8 cellular contexts compared by ENCODE assay signal in the genomic region with DNA sequence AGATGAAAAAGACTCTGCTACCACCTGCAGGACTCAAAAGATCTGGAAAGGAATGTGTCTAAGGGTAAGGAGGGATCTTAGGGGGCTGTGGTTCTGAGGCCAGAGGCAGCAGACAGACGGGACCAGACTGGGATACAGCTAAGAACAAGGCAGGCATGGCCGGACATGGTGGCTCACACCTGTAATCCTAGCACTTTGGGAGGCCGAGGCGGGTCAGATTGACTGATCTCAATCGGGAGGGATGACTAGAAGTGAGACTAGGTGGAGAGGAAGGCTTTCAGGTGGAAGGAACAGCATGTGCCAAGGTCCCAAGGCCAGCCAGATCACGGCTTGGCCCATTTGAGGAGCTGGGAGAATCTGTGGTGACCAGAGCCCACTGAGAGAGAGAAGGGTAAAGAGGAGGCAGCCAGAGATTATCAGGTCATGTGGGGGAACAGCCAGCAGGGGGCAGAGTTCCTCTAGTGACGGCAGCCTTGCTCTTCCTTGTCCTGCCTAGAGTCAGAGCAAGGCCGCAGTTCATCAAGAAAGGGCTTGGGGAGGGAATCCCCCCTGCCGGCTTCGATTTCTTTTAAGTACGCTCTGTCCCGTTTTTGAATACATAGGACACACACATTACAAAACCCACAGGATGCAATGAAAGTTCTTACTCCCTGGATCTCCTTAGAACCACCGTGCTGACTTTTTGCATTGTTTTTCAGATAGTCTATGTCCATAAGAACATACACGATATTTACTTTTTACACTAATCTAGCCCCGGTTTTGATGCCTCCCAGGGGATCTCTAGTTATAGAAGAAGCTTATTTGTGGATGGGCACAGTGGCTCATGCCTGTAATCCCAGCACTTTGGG. TPM values are rescaled to one million over a fixed set of nuclear protein-coding genes. Genes with fewer than 3 reads are reported as not detected.
A peak's percentile ranks its signal among the peaks of the same experiment; 100 is the strongest.
DNase-seq lines count a peak whose midpoint lies in the region; ATAC-seq and TF ChIP-seq lines count a peak whose summit lies in the region.

No MANE protein-coding gene starts in this region.

- H3K27me3 ChIP-seq in H7 (ENCODE audit: control insufficient read depth, insufficient read depth, low read length) (peaks cover 18% of the 10 kb centered on the region), mammary epithelial cell (ENCODE audit: insufficient read depth, low read length) (no peaks in the 10 kb centered on the region)

- CTCF ChIA-PET in activated B cell treated with CpG ODN at 0.5 μM for 24 hours (lab: Charles Lee) (interaction anchor here (1.0 to 10.3 kb wide), 5 partner anchors 72 to 124 kb away, joined by 3 to 216 read pairs (median 3); partner anchors contain the start of gene WDR38), mammary epithelial cell (lab: Charles Lee; ENCODE audit: low non-redundant PET) (interaction anchor here (1.0 kb wide), 1 partner anchor 79 kb away, joined by 7 read pairs; the partner anchor contains the start of gene WDR38)

- peaks cover 24% of the 10 kb centered on the region for H3K4me1 ChIP-seq in mammary epithelial cell (ENCODE audit: insufficient read depth, low read length)

- intact Hi-C loops in CD14-positive monocyte (cut with micrococcal nuclease) (loop anchor here (1.0 to 10.0 kb wide), 5 partner anchors 79 to 370 kb away; partner anchors contain the start of genes GOLGA1 (in 2 of the 2), SCAI (in 2 of the 2) and WDR38 (in 1 of the 2)), activated B cell treated with CpG ODN at 0.5 μM for 24 hours (cut with micrococcal nuclease) (loop anchor here (1.0 to 5.0 kb wide), 5 partner anchors 26 to 600 kb away; partner anchors contain the start of gene WDR38), mammary epithelial cell (cut with micrococcal nuclease) (loop anchor here (1.0 to 5.0 kb wide), 5 partner anchors 44 to 168 kb away; partner anchors contain the start of genes GOLGA1 and WDR38), left colon (cut with DNase I, micrococcal nuclease) (loop anchor here (2.0 to 5.0 kb wide), 2 partner anchors 78 kb away; partner anchors contain the start of gene WDR38 (in 2 of the 2))

- H3K4me3 ChIP-seq in H7 (ENCODE audit: insufficient read depth, low read depth, low read length) (no peak overlapping the region), mammary epithelial cell (replicated peaks in 1 of 3; ENCODE audit: insufficient read depth in 1 of 3, low read depth in 2 of 3, low read length in 3 of 3) (no peak overlapping the region)

- no peaks in the 10 kb centered on the region for H3K36me3 ChIP-seq in H7 (replicated peaks; ENCODE audit: control insufficient read depth, insufficient read depth, low read length)
- H3K36me3 ChIP-seq in mammary epithelial cell (ENCODE audit: insufficient read depth, low read length): no peaks in the 10 kb centered on the region

- DNase-seq in CD14-positive monocyte (ENCODE audit: low spot score): peak; percentile 82
- peak; percentile 89 for DNase-seq in H7
- peak; percentile 71 for DNase-seq in NCI-H2196 treated with DMSO at 0.1 percent for 48 hours (lab: John Stamatoyannopoulos, UW; ENCODE audit: unreplicated experiment)
- DNase-seq in activated B cell treated with CpG ODN at 0.5 μM for 24 hours: peak; percentile 74
- DNase-seq in mammary epithelial cell: peak; percentile 61
- peak; percentile 70 to 90 for DNase-seq in left colon
- peak; percentile 91 to 92 for DNase-seq in stimulated activated CD4-positive, alpha-beta T cell treated with anti-CD3 and anti-CD28 coated beads, Interleukin-2, amount 100 ng/mL, for 24 hours

- H3K36me3 Mint-ChIP-seq in CD14-positive monocyte (peaks cover 0 to 9% of the 10 kb centered on the region in 2 donors), activated B cell treated with CpG ODN at 0.5 μM for 24 hours (ENCODE audit: low read depth) (peaks cover 6% of the 10 kb centered on the region)

- no peak overlapping the region for H3K27ac ChIP-seq in mammary epithelial cell (ENCODE audit: insufficient read depth, low read depth, low read length)

- ATAC-seq in activated B cell treated with CpG ODN at 0.5 μM for 24 hours (ENCODE audit: low read depth) (peak; percentile 20), left colon (no peak), GM18907 (IDR thresholded peaks at IDR 0.05; ENCODE audit: unreplicated experiment) (no peak)

- H3K4me2 ChIP-seq in mammary epithelial cell (ENCODE audit: insufficient read depth, low read depth, low read length): no peak overlapping the region

- dilution Hi-C loops in mammary epithelial cell (cut with HindIII; ENCODE audit: low sequenced_read_pairs): loop anchor here (5.0 to 10.0 kb wide), 2 partner anchors 78 to 600 kb away; partner anchors contain the start of gene WDR38

- no peak overlapping the region for H3K9ac ChIP-seq in mammary epithelial cell (ENCODE audit: insufficient read depth, low read length)

- H3K27me3 Mint-ChIP-seq in CD14-positive monocyte (ENCODE audit: low read depth in 3 of 3): peaks cover 18 to 40% (median 24%) of the 10 kb centered on the region in 3 donors
- H3K27me3 Mint-ChIP-seq in activated B cell treated with CpG ODN at 0.5 μM for 24 hours: peaks cover 24% of the 10 kb centered on the region

- H3K79me2 ChIP-seq in mammary epithelial cell (ENCODE audit: insufficient read depth, low read length): peaks cover 15% of the 10 kb centered on the region

- H3K9me3 Mint-ChIP-seq in CD14-positive monocyte (peaks cover 0 to 3% (median 0%) of the 10 kb centered on the region in 7 donors), activated B cell treated with CpG ODN at 0.5 μM for 24 hours (no peaks in the 10 kb centered on the region)

- no peaks in the 10 kb centered on the region for H3K9me3 ChIP-seq in mammary epithelial cell (replicated peaks; ENCODE audit: insufficient read depth, low read length)

- POLR2A ChIA-PET in activated B cell treated with CpG ODN at 0.5 μM for 24 hours (lab: Charles Lee): no interaction called here

- no TSS peak for BruUV-seq in mammary epithelial cell (replicated peaks; lab: Mats Ljungman, UMichigan)

- WGBS in mammary epithelial cell (ENCODE audit: low coverage, missing lambda C conversion rate): 26% methylated on average over 11 of the region's 15 CpGs

- no peak overlapping the region for H2AFZ ChIP-seq in mammary epithelial cell (ENCODE audit: low read depth, low read length)

- no peaks in the 10 kb centered on the region for H4K20me1 ChIP-seq in mammary epithelial cell (ENCODE audit: insufficient read depth, low read length)

- H3K27ac Mint-ChIP-seq in CD14-positive monocyte (peak overlapping the region in 4 of 7 donors; percentile 38 to 87 (median 68)), activated B cell treated with CpG ODN at 0.5 μM for 24 hours (peak overlapping the region; percentile 56)

- TF ChIP-seq CTCF in CD14-positive monocyte (IDR thresholded peaks at IDR 0.05) (peak; percentile 91), activated B cell treated with CpG ODN at 0.5 μM for 24 hours (IDR thresholded peaks at IDR 0.05) (no peak), mammary epithelial cell (conservative IDR thresholded peaks at IDR 0.05 in 1 of 2, IDR thresholded peaks at IDR 0.05 in 1 of 2; ENCODE audit: extremely low read depth in 1 of 2, insufficient read depth in 1 of 2, low read depth in 1 of 2, low read length in 2 of 2) (peak; percentile 84 to 88)

- H3K4me1 Mint-ChIP-seq in CD14-positive monocyte: peaks cover 53% of the 10 kb centered on the region
- H3K4me1 Mint-ChIP-seq in activated B cell treated with CpG ODN at 0.5 μM for 24 hours: peaks cover 38% of the 10 kb centered on the region

- H3K4me3 Mint-ChIP-seq in CD14-positive monocyte (peak overlapping the region; percentile 34 to 35), activated B cell treated with CpG ODN at 0.5 μM for 24 hours (peak overlapping the region; percentile 28)

- in situ Hi-C loops in mammary epithelial cell (cut with MboI; ENCODE audit: low sequenced_read_pairs in 2 of 2): loop anchor here (5.0 to 10.0 kb wide), 3 partner anchors 78 to 600 kb away; partner anchors contain the start of genes WDR38 (in 2 of the 2) and SCAI (in 1 of the 2)

RNA-seq across cellular contexts. Expression of gene OLFML2A, which starts 2.6 kb away (rescaled TPM):
- under 1 TPM in 1 of 2 donors, not detected in 1; 0.03 TPM for polyA plus RNA-seq in CD14-positive monocyte
- total RNA-seq in H7 (2014; rRNA removed; shearing (Covaris generic)): 5.6 and 7.4 TPM in 2 replicates
- 0.73 and 0.78 TPM in 2 replicates for total RNA-seq in activated B cell treated with CpG ODN at 0.5 μM for 24 hours
- total RNA-seq in mammary epithelial cell: 1 to 10 TPM; 4.2 to 6.2 TPM
- polyA plus RNA-seq in mammary epithelial cell: 1.6 TPM
- 2.3 TPM for polyA minus RNA-seq in mammary epithelial cell
- 10 to 100 TPM in 1 of 2 donors, 1 to 10 TPM in 1; 3.3 to 12.7 TPM for total RNA-seq in left colon

RNA-seq across cellular contexts. Expression of gene NR6A1, which starts 3.2 kb away (rescaled TPM):
- under 1 TPM; 0.15 to 0.28 TPM for polyA plus RNA-seq in CD14-positive monocyte
- total RNA-seq in H7 (2014; rRNA removed; shearing (Covaris generic)): 91.1 and 97.7 TPM in 2 replicates
- 2.3 and 3.1 TPM in 2 replicates for total RNA-seq in activated B cell treated with CpG ODN at 0.5 μM for 24 hours
- total RNA-seq in mammary epithelial cell: 1 to 10 TPM; 3.2 to 4.8 TPM
- polyA plus RNA-seq in mammary epithelial cell: 0.76 TPM
- polyA minus RNA-seq in mammary epithelial cell: 1.1 TPM
- 1 to 10 TPM; 4.6 to 7.1 TPM for total RNA-seq in left colon

Comparison
In these comparisons a context has a peak if more than half of its experiments do, and no peak if none do; other contexts are left out.
1. RNA of gene NR6A1, which starts 3.2 kb away (total RNA-seq): 91.1 to 97.7 TPM in H7; 4.6 to 7.1 TPM in left colon, 3.2 to 4.8 TPM in mammary epithelial cell and 2.3 to 3.1 TPM in activated B cell treated with CpG ODN at 0.5 μM for 24 hours; every median in the first group is over 10 times any median in the second.
2. Peak in every context shown above with its lines, with median percentiles within 50 percentile points of each other: DNase-seq.